Comparison of ENCODE assay signal across 9 cellular contexts in genomic region chr11:86115542-86116385, GRCh38. TPM values are rescaled to one million over a fixed set of nuclear protein-coding genes. Genes with fewer than 3 reads are reported as not detected.
A peak's percentile ranks its signal among the peaks of the same experiment; 100 is the strongest.
DNase-seq lines count a peak whose midpoint lies in the region; ATAC-seq and TF ChIP-seq lines count a peak whose summit lies in the region.
"Had no signal": no experiment of that assay in that cellular context is flagged by ENCODE, and none has a peak within 500 bp of the region (broad histone marks: within the 10 kb centered on the region; RNA-seq: fewer than 3 reads in every experiment).

No MANE protein-coding gene starts in this region.

- 66 to 83% (median 78%) methylated on average over 3 of the region's 3 CpGs for WGBS in spleen, 5 donors

- peak; percentile 50 for ATAC-seq in GM19395 (IDR thresholded peaks at IDR 0.05; ENCODE audit: unreplicated experiment)
- peak; percentile 38 for ATAC-seq in HG03354 (IDR thresholded peaks at IDR 0.05; ENCODE audit: poor library complexity, severe bottlenecking, unreplicated experiment)

- peak overlapping the region; percentile 17; the same call in 1 of the 2 replicates for H3K4me3 ChIP-seq in ACC112 (ENCODE audit: low read depth, low read length)
- no peak overlapping the region for H3K4me3 ChIP-seq in breast epithelium
- H3K4me3 ChIP-seq in spleen: no peak overlapping the region
- H3K4me3 ChIP-seq in A673 (ENCODE audit: low read depth, low read length, poor library complexity, severe bottlenecking): no peak overlapping the region

- H3K36me3 ChIP-seq in ACC112 (ENCODE audit: insufficient read depth, low read length): no peaks in the 10 kb centered on the region
- H3K36me3 ChIP-seq in breast epithelium: no peaks in the 10 kb centered on the region
- no peaks in the 10 kb centered on the region for H3K36me3 ChIP-seq in spleen
- H3K36me3 ChIP-seq in A673 (ENCODE audit: insufficient read depth, low read length, poor library complexity, severe bottlenecking): no peaks in the 10 kb centered on the region

- TF ChIP-seq POLR2A in breast epithelium (IDR thresholded peaks at IDR 0.05) (no peak), spleen (IDR thresholded peaks at IDR 0.05) (no peak)

- POLR2A ChIA-PET in A673 (lab: Charles Lee; ENCODE audit: low non-redundant PET): interaction anchor here (0.6 kb wide), 1 partner anchor 17 kb away, joined by 13 read pairs; no protein-coding TSS in a partner anchor

- peaks cover 22% of the 10 kb centered on the region for H3K4me1 ChIP-seq in ACC112 (ENCODE audit: control insufficient read depth, insufficient read depth, low read length, unreplicated experiment)
- H3K4me1 ChIP-seq in breast epithelium: no peaks in the 10 kb centered on the region
- peaks cover 0 to 22% (median 0%) of the 10 kb centered on the region in 6 donors for H3K4me1 ChIP-seq in spleen
- no peaks in the 10 kb centered on the region for H3K4me1 ChIP-seq in A673 (ENCODE audit: insufficient read depth, low read length, poor library complexity, severe bottlenecking)

- intact Hi-C loops in breast epithelium (cut with DNase I; ENCODE audit: low total_unique reads): no loop called here
- intact Hi-C loops in spleen (cut with DNase I; ENCODE audit: low total_unique reads): no loop called here
- intact Hi-C loops in A673 (cut with micrococcal nuclease; ENCODE audit: unreplicated experiment): no loop called here

- H2AFZ ChIP-seq in ACC112 (ENCODE audit: low read length, unreplicated experiment): peak overlapping the region; percentile 31

- CTCF ChIA-PET in A673 (lab: Charles Lee): interaction anchor here (0.5 kb wide), 1 partner anchor 15 kb away, joined by 5 read pairs; no protein-coding TSS in a partner anchor

- no peak for TF ChIP-seq CTCF in breast epithelium (IDR thresholded peaks at IDR 0.05)
- no peak for TF ChIP-seq CTCF in spleen (IDR thresholded peaks at IDR 0.05 in 8 of 11, conservative IDR thresholded peaks at IDR 0.05 in 3 of 11)
- no peak for TF ChIP-seq CTCF in A673 (conservative IDR thresholded peaks at IDR 0.05; ENCODE audit: low read depth, low read length)

- DNase-seq in breast epithelium (ENCODE audit: low spot score in 2 of 2) (no peak), spleen (no peak), A673 (ENCODE audit: low spot score) (no peak), SW480 (ENCODE audit: low spot score) (no peak), SIG-M5 treated with dmso at 0.1 percent for 504 hours (lab: John Stamatoyannopoulos, UW; ENCODE audit: unreplicated experiment) (no peak)

- no peaks in the 10 kb centered on the region for H3K79me2 ChIP-seq in ACC112 (ENCODE audit: control insufficient read depth, insufficient read depth, low read length, unreplicated experiment)

- H3K27me3 ChIP-seq in ACC112 (ENCODE audit: insufficient read depth, low read length): no peaks in the 10 kb centered on the region
- no peaks in the 10 kb centered on the region for H3K27me3 ChIP-seq in breast epithelium
- no peaks in the 10 kb centered on the region for H3K27me3 ChIP-seq in spleen (replicated peaks in 1 of 7)
- no peaks in the 10 kb centered on the region for H3K27me3 ChIP-seq in A673 (replicated peaks; ENCODE audit: insufficient read depth, low read depth, low read length, poor library complexity)

- H3K27ac ChIP-seq in ACC112 (ENCODE audit: low read depth, low read length) (peak overlapping the region; percentile 52), breast epithelium (peak overlapping the region; percentile 23 to 56), spleen (no peak overlapping the region), A673 (ENCODE audit: low read depth, low read length, poor library complexity, severe bottlenecking) (no peak overlapping the region)
- H3K27ac ChIP-seq: VCaP had no signal

- no TSS peak for BruUV-seq in A673 (replicated peaks; lab: Mats Ljungman, UMichigan)

- H3K9me3 ChIP-seq in breast epithelium (no peaks in the 10 kb centered on the region), spleen (no peaks in the 10 kb centered on the region), A673 (ENCODE audit: low read depth, low read length, poor library complexity, severe bottlenecking) (no peaks in the 10 kb centered on the region)

RNA-seq across cellular contexts. Expression of gene PICALM, which starts 46.9 kb away (rescaled TPM):
- total RNA-seq in breast epithelium: 100 to 1,000 TPM; 327 to 336 (median 328) TPM
- total RNA-seq in spleen: 100 to 1,000 TPM; 220 to 500 (median 354) TPM
- 10 to 100 TPM; 42.9 to 76.8 (median 55.3) TPM for polyA plus RNA-seq in spleen
- total RNA-seq in A673 (2021): 168 and 174 TPM in 2 replicates

Comparison
In these comparisons a context has a peak if more than half of its experiments do, and no peak if none do; other contexts are left out.
1. H3K27ac ChIP-seq: peak in ACC112 (single experiment) and breast epithelium (2 of 2); none in spleen (0 of 8) and A673 (single experiment).